ENCODE assay signal across 13 cellular contexts in the genomic region with DNA sequence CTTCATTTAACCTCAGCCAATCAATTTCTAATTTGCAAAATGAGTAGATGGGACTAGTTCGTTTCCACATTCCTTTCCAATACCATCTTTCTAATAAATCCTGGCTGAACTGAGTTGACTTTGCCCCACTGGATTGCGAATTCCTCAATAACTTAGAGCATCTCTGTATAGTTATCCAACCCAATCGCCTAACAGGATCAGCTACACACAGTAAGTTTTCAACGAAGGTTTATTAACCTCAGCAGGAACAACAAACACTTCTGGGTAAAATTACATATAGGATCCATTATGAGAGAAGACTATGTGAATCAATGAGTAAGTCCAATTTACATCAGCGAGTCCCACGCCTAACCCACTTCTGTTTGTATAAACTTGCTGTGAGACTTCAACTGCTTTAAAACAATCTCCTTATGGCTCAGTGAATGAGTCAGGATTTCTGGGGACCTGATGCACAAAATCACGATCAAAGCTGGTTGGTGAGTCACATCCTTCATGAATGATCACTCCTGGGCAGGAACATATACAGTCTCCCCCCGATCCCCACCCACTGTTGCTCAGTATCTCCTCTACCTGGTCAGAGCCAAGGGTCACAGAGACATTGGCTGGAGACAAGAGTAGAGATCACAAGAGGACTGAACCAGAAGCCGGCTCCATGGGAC.
A peak's percentile ranks its signal among the peaks of the same experiment; 100 is the strongest.
DNase-seq lines count a peak whose midpoint lies in the region; ATAC-seq and TF ChIP-seq lines count a peak whose summit lies in the region.
"Had no signal": no experiment of that assay in that cellular context is flagged by ENCODE, and none has a peak within 500 bp of the region (broad histone marks: within the 10 kb centered on the region; RNA-seq: fewer than 3 reads in every experiment).

No MANE protein-coding gene starts in this region.

- no peaks in the 10 kb centered on the region for H3K36me3 Mint-ChIP-seq in HFFc6 (ENCODE audit: low read depth)

- H3K4me3 ChIP-seq in choroid plexus epithelial cell (ENCODE audit: low read depth, low read length): no peak overlapping the region
- H3K4me3 ChIP-seq: dorsolateral prefrontal cortex, pancreas had no signal

- peak overlapping the region; percentile 23; the same call in 1 of the 2 replicates for H3K4me3 Mint-ChIP-seq in HFFc6

- no peak for TF ChIP-seq CTCF in HFFc6 (IDR thresholded peaks at IDR 0.05)
- TF ChIP-seq CTCF in choroid plexus epithelial cell (conservative IDR thresholded peaks at IDR 0.05; ENCODE audit: low read depth, low read length): no peak

- DNase-seq in activated CD4-positive, alpha-beta T cell treated with anti-CD3 and anti-CD28 coated beads for 48 hours: peak; percentile 59
- DNase-seq in activated CD4-positive, alpha-beta T cell treated with anti-CD3 and anti-CD28 coated beads for 1 hour: no peak
- DNase-seq in HFFc6: peak; percentile 37
- peak; percentile 1 for DNase-seq in choroid plexus epithelial cell (ENCODE audit: low read depth)
- DNase-seq in stimulated activated CD4-positive, alpha-beta T cell treated with anti-CD3 and anti-CD28 coated beads, Interleukin-4, amount 100 ng/mL, for 1 hour: peak; percentile 2
- no peak for DNase-seq in DMS114 treated with DMSO at 0.1 percent for 48 hours (lab: John Stamatoyannopoulos, UW; ENCODE audit: unreplicated experiment)
- DNase-seq in NCI-H187 (lab: John Stamatoyannopoulos, UW): no peak
- DNase-seq: glutamatergic neuron, MM.1S, NCI-H446 treated with DMSO at 0.1 percent for 48 hours, pancreas had no signal

- H3K9me3 Mint-ChIP-seq in HFFc6: peaks cover 4% of the 10 kb centered on the region; the same call in 1 of the 2 replicates

- peaks cover 14% of the 10 kb centered on the region; the same call in 1 of the 2 replicates for H3K4me1 Mint-ChIP-seq in HFFc6 (ENCODE audit: low read depth)

- 0 out of 2 replicates have a peak, but pooled peaks cover 2% of the 10 kb centered on the region for H3K27me3 Mint-ChIP-seq in HFFc6 (ENCODE audit: insufficient read depth)

- H3K27ac Mint-ChIP-seq in HFFc6: peak overlapping the region; percentile 54; the same call in 1 of the 2 replicates

- ATAC-seq in HG02798 (IDR thresholded peaks at IDR 0.05; ENCODE audit: poor library complexity, unreplicated experiment): no peak
- ATAC-seq: pancreas had no signal

Comparison
In these comparisons a context has a peak if more than half of its experiments do, and no peak if none do; other contexts are left out.
1. DNase-seq: peak in activated CD4-positive, alpha-beta T cell treated with anti-CD3 and anti-CD28 coated beads for 48 hours (single experiment), HFFc6 (single experiment), choroid plexus epithelial cell (single experiment) and stimulated activated CD4-positive, alpha-beta T cell treated with anti-CD3 and anti-CD28 coated beads, Interleukin-4, amount 100 ng/mL, for 1 hour (single experiment); none in activated CD4-positive, alpha-beta T cell treated with anti-CD3 and anti-CD28 coated beads for 1 hour (single experiment), DMS114 treated with DMSO at 0.1 percent for 48 hours (single experiment) and NCI-H187 (0 of 2).